ENCODE assay signal across 8 cellular contexts in the genomic region with DNA sequence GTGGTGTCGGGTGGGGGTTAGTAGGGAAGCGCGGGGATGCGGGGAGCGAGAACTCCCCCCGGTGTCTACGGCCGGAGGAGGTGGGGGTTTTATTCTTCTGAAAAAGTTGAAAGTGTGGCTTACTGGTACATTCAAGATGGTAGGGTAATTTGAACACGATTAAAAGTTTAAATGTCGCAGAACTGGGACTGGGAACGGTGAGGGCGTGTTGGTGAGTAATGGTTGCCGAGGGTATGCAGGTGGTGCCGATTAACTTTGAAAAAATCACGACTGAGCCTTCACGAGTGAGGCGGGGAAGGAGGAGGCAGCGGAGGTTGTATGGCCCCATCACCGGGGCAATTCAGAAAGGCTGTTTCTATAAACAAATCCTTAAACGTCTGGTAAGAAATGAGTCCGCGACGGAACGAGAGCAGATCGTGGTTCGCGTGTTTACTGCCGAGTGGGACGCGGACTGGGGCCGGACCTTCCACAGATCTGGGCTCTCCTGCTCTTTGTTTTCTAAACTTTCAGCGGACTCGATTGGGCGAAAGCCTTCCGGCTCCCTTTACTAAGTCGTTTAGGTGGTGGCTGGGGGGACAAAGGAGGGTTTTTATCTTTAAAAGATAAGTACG. TPM values are rescaled to one million over a fixed set of nuclear protein-coding genes. Genes with fewer than 3 reads are reported as not detected.
A peak's percentile ranks its signal among the peaks of the same experiment; 100 is the strongest.
DNase-seq lines count a peak whose midpoint lies in the region; ATAC-seq, FAIRE-seq and TF ChIP-seq lines count a peak whose summit lies in the region.

No MANE protein-coding gene starts in this region.

- no peaks in the 10 kb centered on the region for H3K9me3 Mint-ChIP-seq in activated CD4-positive, alpha-beta T cell treated with anti-CD3 and anti-CD28 coated beads, Interleukin-2, amount 10 ng/mL, durations not matched to agents 7 days and 5 days
- H3K9me3 Mint-ChIP-seq in neural crest cell: no peaks in the 10 kb centered on the region

- H3K27ac Mint-ChIP-seq in activated CD4-positive, alpha-beta T cell treated with anti-CD3 and anti-CD28 coated beads, Interleukin-2, amount 10 ng/mL, durations not matched to agents 7 days and 5 days: peak overlapping the region; percentile 86
- peak overlapping the region; percentile 94 for H3K27ac Mint-ChIP-seq in neural crest cell (ENCODE audit: unreplicated experiment)

- POLR2A ChIA-PET in activated CD4-positive, alpha-beta T cell treated with anti-CD3 and anti-CD28 coated beads, Interleukin-2, amount 10 ng/mL, durations not matched to agents 7 days and 5 days (lab: Charles Lee): no interaction called here

- H3K27me3 Mint-ChIP-seq in activated CD4-positive, alpha-beta T cell treated with anti-CD3 and anti-CD28 coated beads, Interleukin-2, amount 10 ng/mL, durations not matched to agents 7 days and 5 days: peaks cover 27% of the 10 kb centered on the region
- peaks cover 40% of the 10 kb centered on the region for H3K27me3 Mint-ChIP-seq in neural crest cell (ENCODE audit: low read depth)

- no peak for ATAC-seq in GM18517 (IDR thresholded peaks at IDR 0.05; ENCODE audit: unreplicated experiment)
- ATAC-seq in GM21529 (IDR thresholded peaks at IDR 0.05; ENCODE audit: unreplicated experiment): no peak

- CTCF ChIA-PET in activated CD4-positive, alpha-beta T cell treated with anti-CD3 and anti-CD28 coated beads, Interleukin-2, amount 10 ng/mL, durations not matched to agents 7 days and 5 days (lab: Charles Lee): no interaction called here

- TF ChIP-seq CTCF in neural crest cell (conservative IDR thresholded peaks at IDR 0.05): no peak

- peak overlapping the region; percentile 77 for H3K4me3 Mint-ChIP-seq in activated CD4-positive, alpha-beta T cell treated with anti-CD3 and anti-CD28 coated beads, Interleukin-2, amount 10 ng/mL, durations not matched to agents 7 days and 5 days
- peak overlapping the region; percentile 92 for H3K4me3 Mint-ChIP-seq in neural crest cell

- no peaks in the 10 kb centered on the region for H3K36me3 Mint-ChIP-seq in activated CD4-positive, alpha-beta T cell treated with anti-CD3 and anti-CD28 coated beads, Interleukin-2, amount 10 ng/mL, durations not matched to agents 7 days and 5 days (ENCODE audit: low read depth)
- no peaks in the 10 kb centered on the region for H3K36me3 Mint-ChIP-seq in neural crest cell (ENCODE audit: low read depth)

- H3K27ac ChIP-seq in epithelial cell of prostate: peak overlapping the region; percentile 88

- H3K4me1 Mint-ChIP-seq in activated CD4-positive, alpha-beta T cell treated with anti-CD3 and anti-CD28 coated beads, Interleukin-2, amount 10 ng/mL, durations not matched to agents 7 days and 5 days: peaks cover 51% of the 10 kb centered on the region
- peaks cover 30% of the 10 kb centered on the region for H3K4me1 Mint-ChIP-seq in neural crest cell

- no peak for DNase-seq in GM19239 (ENCODE audit: insufficient read length, low spot score)
- DNase-seq in activated CD4-positive, alpha-beta T cell treated with anti-CD3 and anti-CD28 coated beads, Interleukin-2, amount 10 ng/mL, durations not matched to agents 7 days and 5 days: peak; percentile 32
- DNase-seq in epithelial cell of prostate (ENCODE audit: low read depth, low spot score): no peak
- no peak for DNase-seq in neural crest cell (ENCODE audit: low read depth, low spot score)
- DNase-seq in iPS-NIHi7 (ENCODE audit: extremely low spot score): no peak
- no peak for DNase-seq in NCI-H1105 (lab: John Stamatoyannopoulos, UW)

- FAIRE-seq in GM19239 (lab: Jason Lieb, UNC): peak; percentile 47

RNA-seq across cellular contexts. Expression of gene IGF1R, which starts 2.6 kb away (rescaled TPM):
- 10 to 100 TPM; 18.8 to 24.8 TPM for total RNA-seq in activated CD4-positive, alpha-beta T cell treated with anti-CD3 and anti-CD28 coated beads, Interleukin-2, amount 10 ng/mL, durations not matched to agents 7 days and 5 days
- 67.6 and 70.3 TPM in 2 replicates for total RNA-seq in neural crest cell
